13 cellular contexts compared by ENCODE assay signal in the genomic region with DNA sequence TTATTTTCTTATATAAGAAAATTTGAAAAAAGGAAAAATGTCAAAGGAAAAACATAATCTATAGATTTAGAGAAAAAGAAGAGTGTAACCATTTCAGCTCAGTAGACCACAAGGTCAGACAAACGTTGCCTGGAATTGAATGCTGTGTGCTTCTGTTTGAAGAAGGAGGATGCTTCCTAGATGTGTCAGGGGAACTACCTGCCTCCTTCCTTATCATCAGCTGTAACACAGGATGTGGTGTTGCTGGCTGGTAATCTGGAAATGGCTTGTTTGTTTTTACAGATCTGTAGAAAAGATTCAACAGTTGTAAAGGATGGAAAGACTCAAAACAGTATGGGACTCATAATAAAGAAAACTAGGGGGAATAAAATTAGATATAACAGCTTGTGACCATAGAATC.
DNase-seq lines count a peak whose midpoint lies in the region; ATAC-seq, FAIRE-seq and TF ChIP-seq lines count a peak whose summit lies in the region.
"Had no signal": no experiment of that assay in that cellular context is flagged by ENCODE, and none has a peak within 500 bp of the region (broad histone marks: within the 10 kb centered on the region; RNA-seq: fewer than 3 reads in every experiment).

No MANE protein-coding gene starts in this region.

- no peaks in the 10 kb centered on the region for H3K4me1 ChIP-seq in endothelial cell of umbilical vein (ENCODE audit: control insufficient read depth, extremely low read depth, insufficient read depth, low read length)

- H3K27ac ChIP-seq in endothelial cell of umbilical vein (ENCODE audit: insufficient read depth, low read depth, low read length) = no peak overlapping the region
- H3K27ac ChIP-seq: heart left ventricle had no signal

- H3K9me1 ChIP-seq in endothelial cell of umbilical vein (replicated peaks; ENCODE audit: control insufficient read depth, extremely low read depth, insufficient read depth, low read length) = no peaks in the 10 kb centered on the region

- no peak for TF ChIP-seq CTCF in endothelial cell of umbilical vein (IDR thresholded peaks at IDR 0.05; ENCODE audit: extremely low read depth in 1 of 2, insufficient read depth in 1 of 2, low read depth in 1 of 2, low read length in 2 of 2)

- BruUV-seq in endothelial cell of umbilical vein (replicated peaks; lab: Mats Ljungman, UMichigan) = no TSS peak

- TF ChIP-seq POLR2A in endothelial cell of umbilical vein (IDR thresholded peaks at IDR 0.05; ENCODE audit: low read depth, low read length) (no peak), erythroblast (IDR thresholded peaks at IDR 0.05; ENCODE audit: low read length) (no peak)

- CTCF ChIA-PET in endothelial cell of umbilical vein (lab: Charles Lee) = no interaction called here

- H4K20me1 ChIP-seq in endothelial cell of umbilical vein (replicated peaks; ENCODE audit: control insufficient read depth, extremely low read depth, insufficient read depth, low read length) = no peaks in the 10 kb centered on the region

- no peaks in the 10 kb centered on the region for H3K4me1 Mint-ChIP-seq in activated naive CD8-positive, alpha-beta T cell treated with anti-CD3 and anti-CD28 coated beads, Interleukin-2, amount 50 U/mL, for 24 hours

- H3K4me3 ChIP-seq in endothelial cell of umbilical vein (replicated peaks in 1 of 3; ENCODE audit: insufficient read depth in 1 of 3, low read depth in 1 of 3, low read length in 3 of 3) = no peak overlapping the region
- H3K4me3 ChIP-seq: heart left ventricle had no signal

- no peak overlapping the region for H3K27ac Mint-ChIP-seq in activated naive CD8-positive, alpha-beta T cell treated with anti-CD3 and anti-CD28 coated beads, Interleukin-2, amount 50 U/mL, for 24 hours
- H3K27ac Mint-ChIP-seq: activated CD4-positive, alpha-beta memory T cell treated with anti-CD3 and anti-CD28 coated beads, Interleukin-2, amount 10 ng/mL, durations not matched to agents 7 days and 5 days; CD4-positive, alpha-beta T cell; natural killer cell treated with Interleukin-12 subunit alpha and Interleukin-12 subunit beta and Interleukin-15 and Interleukin-18, amount 100 ng/mL, for 72 hours had no signal

- H3K36me3 ChIP-seq in endothelial cell of umbilical vein (ENCODE audit: control insufficient read depth in 2 of 2, extremely low read depth in 1 of 2, insufficient read depth in 2 of 2, low read length in 2 of 2) = no peaks in the 10 kb centered on the region
- H3K36me3 ChIP-seq: heart left ventricle had no signal

- peaks cover 0 to 2% of the 10 kb centered on the region in 2 experiments for H3K27me3 ChIP-seq in endothelial cell of umbilical vein (ENCODE audit: control insufficient read depth in 2 of 2, insufficient read depth in 2 of 2, low read length in 2 of 2)
- H3K27me3 ChIP-seq: heart left ventricle had no signal

- H3K9ac ChIP-seq in endothelial cell of umbilical vein (replicated peaks; ENCODE audit: extremely low read depth, insufficient read depth, low read length) = no peak overlapping the region

- no peak overlapping the region for H2AFZ ChIP-seq in endothelial cell of umbilical vein (ENCODE audit: low read depth, low read length)

- FAIRE-seq in endothelial cell of umbilical vein (lab: Jason Lieb, UNC) = peak; percentile 72

- H3K9me3 ChIP-seq in endothelial cell of umbilical vein (replicated peaks; ENCODE audit: control insufficient read depth, insufficient read depth, low read length) = no peaks in the 10 kb centered on the region
- H3K9me3 ChIP-seq: heart left ventricle had no signal

- no peaks in the 10 kb centered on the region for H3K36me3 Mint-ChIP-seq in activated naive CD8-positive, alpha-beta T cell treated with anti-CD3 and anti-CD28 coated beads, Interleukin-2, amount 50 U/mL, for 24 hours (ENCODE audit: low read depth)

- no peak overlapping the region for H3K4me2 ChIP-seq in endothelial cell of umbilical vein (ENCODE audit: insufficient read depth, low read length)

- POLR2A ChIA-PET in endothelial cell of umbilical vein (lab: Charles Lee) = no interaction called here

- H3K27me3 Mint-ChIP-seq in activated naive CD8-positive, alpha-beta T cell treated with anti-CD3 and anti-CD28 coated beads, Interleukin-2, amount 50 U/mL, for 24 hours = no peaks in the 10 kb centered on the region
- H3K27me3 Mint-ChIP-seq: activated CD4-positive, alpha-beta memory T cell treated with anti-CD3 and anti-CD28 coated beads, Interleukin-2, amount 10 ng/mL, durations not matched to agents 7 days and 5 days; CD4-positive, alpha-beta T cell; natural killer cell treated with Interleukin-12 subunit alpha and Interleukin-12 subunit beta and Interleukin-15 and Interleukin-18, amount 100 ng/mL, for 72 hours had no signal

- DNase-seq in endothelial cell of umbilical vein (ENCODE audit: low read depth, low spot score) (peak; percentile 12), NCI-H146 (lab: John Stamatoyannopoulos, UW) (no peak), DMS79 treated with DMSO at 0.1 percent for 48 hours (lab: John Stamatoyannopoulos, UW) (no peak), erythroblast (lab: John Stamatoyannopoulos, UW) (no peak)
- DNase-seq in activated naive CD8-positive, alpha-beta T cell treated with anti-CD3 and anti-CD28 coated beads, Interleukin-2, amount 50 U/mL, for 24 hours = no peak
- DNase-seq: activated CD4-positive, alpha-beta memory T cell treated with anti-CD3 and anti-CD28 coated beads, Interleukin-2, amount 10 ng/mL, durations not matched to agents 7 days and 5 days; CD4-positive, alpha-beta T cell; cerebellar nuclear complex; heart left ventricle had no signal

- ATAC-seq in GM18502 (IDR thresholded peaks at IDR 0.05; ENCODE audit: poor library complexity, unreplicated experiment) (peak; percentile 87), GM21423 (IDR thresholded peaks at IDR 0.05; ENCODE audit: unreplicated experiment) (peak; percentile 93), HG03457 (IDR thresholded peaks at IDR 0.05; ENCODE audit: unreplicated experiment) (peak; percentile 88)
- no peak for ATAC-seq in activated naive CD8-positive, alpha-beta T cell treated with anti-CD3 and anti-CD28 coated beads, Interleukin-2, amount 50 U/mL, for 24 hours
- ATAC-seq: heart left ventricle; natural killer cell treated with Interleukin-12 subunit alpha and Interleukin-12 subunit beta and Interleukin-15 and Interleukin-18, amount 100 ng/mL, for 72 hours had no signal

- dilution Hi-C loops in endothelial cell of umbilical vein (cut with MboI; ENCODE audit: extremely low pct_ligation_motif_present, low sequenced_read_pairs) = no loop called here

- H3K79me2 ChIP-seq in endothelial cell of umbilical vein (ENCODE audit: control insufficient read depth, insufficient read depth, low read length) = no peaks in the 10 kb centered on the region

- intact Hi-C loops in endothelial cell of umbilical vein (cut with micrococcal nuclease) = no loop called here

- peaks cover 2% of the 10 kb centered on the region for H3K9me3 Mint-ChIP-seq in activated naive CD8-positive, alpha-beta T cell treated with anti-CD3 and anti-CD28 coated beads, Interleukin-2, amount 50 U/mL, for 24 hours
- H3K9me3 Mint-ChIP-seq: activated CD4-positive, alpha-beta memory T cell treated with anti-CD3 and anti-CD28 coated beads, Interleukin-2, amount 10 ng/mL, durations not matched to agents 7 days and 5 days had no signal

- no peak overlapping the region for H3K4me3 Mint-ChIP-seq in activated naive CD8-positive, alpha-beta T cell treated with anti-CD3 and anti-CD28 coated beads, Interleukin-2, amount 50 U/mL, for 24 hours
- H3K4me3 Mint-ChIP-seq: activated CD4-positive, alpha-beta memory T cell treated with anti-CD3 and anti-CD28 coated beads, Interleukin-2, amount 10 ng/mL, durations not matched to agents 7 days and 5 days; CD4-positive, alpha-beta T cell; natural killer cell treated with Interleukin-12 subunit alpha and Interleukin-12 subunit beta and Interleukin-15 and Interleukin-18, amount 100 ng/mL, for 72 hours had no signal

TF ChIP-seq in endothelial cell of umbilical vein, 7 proteins besides CTCF, POLR2A, EP300 and RAD21:
- TF ChIP-seq POLR2AphosphoS5 (IDR thresholded peaks at IDR 0.05; ENCODE audit: insufficient read depth, low read depth, low read length) (peak; percentile 16), JUN (IDR thresholded peaks at IDR 0.05; ENCODE audit: borderline replicate concordance, insufficient read depth, insufficient read length, low read depth) (no peak), GATA2 (IDR thresholded peaks at IDR 0.05; ENCODE audit: insufficient read depth, insufficient read length, low read depth, low read length) (peak; percentile 62)
